20 cellular contexts compared by ENCODE assay signal in genomic region chr18:75105551-75106254, GRCh38.
"Had no signal": no experiment of that assay in that cellular context is flagged by ENCODE, and none has a peak within 500 bp of the region (broad histone marks: within the 10 kb centered on the region; RNA-seq: fewer than 3 reads in every experiment).

No MANE protein-coding gene starts in this region.

- H3K4me2 ChIP-seq: hepatocyte had no signal

- H3K27ac ChIP-seq: foreskin keratinocyte, hepatocyte, neutrophil, right atrium auricular region, sigmoid colon, skin epidermis, suprapubic skin, tibial artery, upper lobe of left lung, vagina had no signal

- H3K4me1 ChIP-seq: foreskin keratinocyte, right atrium auricular region, suprapubic skin, tibial artery, upper lobe of left lung, vagina had no signal

- H3K79me2 ChIP-seq: hepatocyte had no signal

- H2AFZ ChIP-seq: hepatocyte had no signal

- DNase-seq: erythroblast; foreskin keratinocyte; left colon; left ventricle myocardium superior; mesenchymal stem cell; naive B cell; nephron progenitor cell; sigmoid colon; stimulated activated CD4-positive, alpha-beta T cell treated with anti-CD3 and anti-CD28 coated beads, Interleukin-2, amount 100 ng/mL, for 24 hours; stimulated activated CD4-positive, alpha-beta T cell treated with anti-CD3 and anti-CD28 coated beads, Interleukin-4, amount 100 ng/mL, for 4 hours; stimulated activated naive CD4-positive, alpha-beta T cell treated with Interleukin-2 at 50 U/mL for 16 hours; tibial artery; upper lobe of left lung had no signal

- H3K27me3 ChIP-seq: foreskin keratinocyte, hepatocyte, neutrophil, right atrium auricular region, sigmoid colon, upper lobe of left lung, vagina had no signal

- H3K4me3 ChIP-seq: hepatocyte, lung, right atrium auricular region, sigmoid colon, skin epidermis, suprapubic skin, tibial artery, upper lobe of left lung, vagina had no signal

- H3K9me3 ChIP-seq: neutrophil, right atrium auricular region, sigmoid colon, tibial artery, vagina had no signal

- ATAC-seq: foreskin keratinocyte, left colon, left ventricle myocardium superior had no signal

- H3K36me3 ChIP-seq: neutrophil, right atrium auricular region, sigmoid colon, suprapubic skin, tibial artery, upper lobe of left lung, vagina had no signal
